12 cellular contexts compared by ENCODE assay signal in the genomic region with DNA sequence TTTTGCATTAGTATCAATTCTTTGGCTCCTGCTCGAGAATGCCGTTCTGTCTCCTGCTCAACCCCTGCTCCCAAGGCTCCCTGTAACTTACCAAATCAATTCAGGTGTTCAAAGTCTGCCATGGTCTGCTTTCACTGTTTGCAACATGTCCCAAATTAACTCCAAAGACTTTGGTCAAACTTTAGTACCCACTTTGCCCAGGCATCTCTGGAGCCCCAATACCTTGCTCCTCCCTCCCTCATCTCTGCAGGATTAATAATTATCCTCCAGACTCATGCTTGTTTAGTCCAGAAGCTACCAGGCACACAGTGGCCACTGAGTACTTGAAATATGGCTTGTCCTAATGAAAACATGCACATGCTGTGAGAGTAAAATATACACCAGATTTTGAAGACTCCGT. TPM values are rescaled to one million over a fixed set of nuclear protein-coding genes. Genes with fewer than 3 reads are reported as not detected.
A peak's percentile ranks its signal among the peaks of the same experiment; 100 is the strongest.
DNase-seq lines count a peak whose midpoint lies in the region; ATAC-seq and TF ChIP-seq lines count a peak whose summit lies in the region.
"Had no signal": no experiment of that assay in that cellular context is flagged by ENCODE, and none has a peak within 500 bp of the region (broad histone marks: within the 10 kb centered on the region; RNA-seq: fewer than 3 reads in every experiment).

No MANE protein-coding gene starts in this region.

- no peak for ATAC-seq in right cardiac atrium

- WGBS in esophagus muscularis mucosa = 96% methylated on average over 3 of the region's 3 CpGs
- WGBS in liver = 40% methylated on average over 3 of the region's 3 CpGs
- 80 to 93% methylated on average over 3 of the region's 3 CpGs for WGBS in sigmoid colon, 2 donors
- 96% methylated on average over 3 of the region's 3 CpGs for WGBS in right cardiac atrium

- no TSS peak for BruUV-seq in Calu3 (replicated peaks; lab: Mats Ljungman, UMichigan)

- peak; percentile 38 to 64 for TF ChIP-seq RAD21 in liver (IDR thresholded peaks at IDR 0.05)

- H3K27me3 ChIP-seq in esophagus muscularis mucosa = no peaks in the 10 kb centered on the region
- no peaks in the 10 kb centered on the region for H3K27me3 ChIP-seq in liver (ENCODE audit: control insufficient read depth in 4 of 4, insufficient read depth in 4 of 4, low read length in 3 of 4)
- no peaks in the 10 kb centered on the region for H3K27me3 ChIP-seq in sigmoid colon
- no peaks in the 10 kb centered on the region for H3K27me3 ChIP-seq in right cardiac atrium (ENCODE audit: control insufficient read depth, insufficient read depth)
- H3K27me3 ChIP-seq: BLaER1 had no signal

- H3K4me1 Mint-ChIP-seq in Calu3 (ENCODE audit: low read depth, unreplicated experiment) (peaks cover 79% of the 10 kb centered on the region), nephron progenitor cell (no peaks in the 10 kb centered on the region)
- H3K4me1 Mint-ChIP-seq: H9 had no signal

- H3K27ac ChIP-seq in esophagus muscularis mucosa (replicated peaks in 1 of 4) = peak overlapping the region in 3 of 4 donors; percentile 5 to 67 (median 38)
- peak overlapping the region; percentile 54 to 55 for H3K27ac ChIP-seq in liver (ENCODE audit: low read depth in 1 of 2, low read length in 2 of 2)
- peak overlapping the region in 3 of 4 donors; percentile 1 to 62 (median 60) for H3K27ac ChIP-seq in sigmoid colon
- no peak overlapping the region for H3K27ac ChIP-seq in right cardiac atrium (ENCODE audit: low read length)
- H3K27ac ChIP-seq: BLaER1 had no signal

- H3K9me3 Mint-ChIP-seq in Calu3 (ENCODE audit: low read depth, unreplicated experiment) = no peaks in the 10 kb centered on the region
- no peaks in the 10 kb centered on the region for H3K9me3 Mint-ChIP-seq in nephron progenitor cell
- H3K9me3 Mint-ChIP-seq: H9 had no signal

- DNase-seq in Calu3 (no peak), esophagus muscularis mucosa (ENCODE audit: extremely low spot score) (no peak), sigmoid colon (no peak), right cardiac atrium (no peak), nephron progenitor cell (no peak)
- DNase-seq in activated naive CD4-positive, alpha-beta T cell (lab: John Stamatoyannopoulos, UW) = no peak
- DNase-seq: AML-193, DMS 273 treated with DMSO at 0.1 percent for 48 hours, GOT3, H9 had no signal

- H3K27ac Mint-ChIP-seq in Calu3 (ENCODE audit: unreplicated experiment) (peak overlapping the region; percentile 37), nephron progenitor cell (no peak overlapping the region)
- H3K27ac Mint-ChIP-seq: H9 had no signal

- TF ChIP-seq CTCF in Calu3 (IDR thresholded peaks at IDR 0.05; ENCODE audit: unreplicated experiment) (no peak), esophagus muscularis mucosa (IDR thresholded peaks at IDR 0.05) (no peak), liver (IDR thresholded peaks at IDR 0.05; ENCODE audit: low read depth, low read length, missing input control) (no peak), sigmoid colon (IDR thresholded peaks at IDR 0.05) (no peak), nephron progenitor cell (IDR thresholded peaks at IDR 0.05) (no peak)

- CTCF ChIA-PET in Calu3 (lab: Charles Lee) = interaction anchor here (0.8 kb wide), 1 partner anchor 446 kb away, joined by 3 read pairs; no protein-coding TSS in a partner anchor

- TF ChIP-seq POLR2A in esophagus muscularis mucosa (IDR thresholded peaks at IDR 0.05; ENCODE audit: low read depth) = no peak
- TF ChIP-seq POLR2A in sigmoid colon (IDR thresholded peaks at IDR 0.05) = no peak

- TF ChIP-seq EP300 in esophagus muscularis mucosa (IDR thresholded peaks at IDR 0.05) = no peak
- no peak for TF ChIP-seq EP300 in sigmoid colon (IDR thresholded peaks at IDR 0.05)

- H3K36me3 Mint-ChIP-seq in Calu3 (ENCODE audit: insufficient read depth, unreplicated experiment) = peaks cover 14% of the 10 kb centered on the region
- H3K36me3 Mint-ChIP-seq in nephron progenitor cell (ENCODE audit: low read depth) = peaks cover 47% of the 10 kb centered on the region

- H3K4me3 ChIP-seq in esophagus muscularis mucosa (no peak overlapping the region), liver (ENCODE audit: low read depth in 1 of 3, low read length in 3 of 3) (no peak overlapping the region), sigmoid colon (no peak overlapping the region), right cardiac atrium (ENCODE audit: low read length) (no peak overlapping the region)
- H3K4me3 ChIP-seq: BLaER1 had no signal

- H3K4me3 Mint-ChIP-seq in Calu3 (ENCODE audit: low read depth, unreplicated experiment) = no peak overlapping the region
- H3K4me3 Mint-ChIP-seq in nephron progenitor cell = no peak overlapping the region
- H3K4me3 Mint-ChIP-seq: H9 had no signal

- H3K36me3 ChIP-seq in esophagus muscularis mucosa (peaks cover 6 to 69% (median 38%) of the 10 kb centered on the region in 4 donors), liver (ENCODE audit: control insufficient read depth in 4 of 4, insufficient read depth in 3 of 4, low read depth in 1 of 4, low read length in 3 of 4) (peaks cover 0 to 8% (median 5%) of the 10 kb centered on the region in 4 donors), sigmoid colon (peaks cover 0 to 36% (median 5%) of the 10 kb centered on the region in 4 donors)

- H3K27me3 Mint-ChIP-seq in Calu3 (ENCODE audit: unreplicated experiment) (no peaks in the 10 kb centered on the region), nephron progenitor cell (ENCODE audit: low read depth, poor library complexity) (no peaks in the 10 kb centered on the region)

- peak overlapping the region in 1 of 2 donors; percentile 69 for H3K9ac ChIP-seq in liver (ENCODE audit: low read depth in 1 of 2, low read length in 2 of 2)
- H3K9ac ChIP-seq: BLaER1 had no signal

- intact Hi-C loops in Calu3 (cut with micrococcal nuclease; ENCODE audit: unreplicated experiment) = loop anchor here (5.0 kb wide), 1 partner anchor 213 kb away; no protein-coding TSS in a partner anchor
- intact Hi-C loops in esophagus muscularis mucosa (cut with DNase I) = loop anchor here (5.0 kb wide), 1 partner anchor 138 kb away; no protein-coding TSS in a partner anchor
- intact Hi-C loops in sigmoid colon (cut with DNase I) = loop anchor here (5.0 kb wide), 1 partner anchor 138 kb away; no protein-coding TSS in a partner anchor
- intact Hi-C loops in right cardiac atrium (cut with DNase I) = no loop called here

- H3K4me1 ChIP-seq in esophagus muscularis mucosa (peaks cover 0 to 53% (median 31%) of the 10 kb centered on the region in 4 donors), liver (ENCODE audit: control insufficient read depth in 4 of 4, insufficient read depth in 4 of 4, low read length in 3 of 4) (peaks cover 4 to 67% (median 56%) of the 10 kb centered on the region in 4 donors), sigmoid colon (peaks cover 0 to 48% (median 21%) of the 10 kb centered on the region in 4 donors), right cardiac atrium (ENCODE audit: control insufficient read depth, insufficient read depth, low read length) (no peaks in the 10 kb centered on the region)
- H3K4me1 ChIP-seq: BLaER1 had no signal

- H3K9me3 ChIP-seq in esophagus muscularis mucosa (no peaks in the 10 kb centered on the region), liver (ENCODE audit: control insufficient read depth in 4 of 4, low read length in 3 of 4) (no peaks in the 10 kb centered on the region), sigmoid colon (no peaks in the 10 kb centered on the region), right cardiac atrium (ENCODE audit: control insufficient read depth, low read length) (no peaks in the 10 kb centered on the region)
- H3K9me3 ChIP-seq: BLaER1 had no signal

TF ChIP-seq in liver, 16 proteins besides CTCF, POLR2A, EP300 and RAD21 (continues in another document):
- TF ChIP-seq YY1 (IDR thresholded peaks at IDR 0.05) (peak; percentile 59), REST (IDR thresholded peaks at IDR 0.05) (peak; percentile 60), HNF4G (IDR thresholded peaks at IDR 0.05) (peak; percentile 85), NR2F2 (IDR thresholded peaks at IDR 0.05) (no peak), MAX (IDR thresholded peaks at IDR 0.05) (peak; percentile 72)
- TF ChIP-seq, protein P1, sequence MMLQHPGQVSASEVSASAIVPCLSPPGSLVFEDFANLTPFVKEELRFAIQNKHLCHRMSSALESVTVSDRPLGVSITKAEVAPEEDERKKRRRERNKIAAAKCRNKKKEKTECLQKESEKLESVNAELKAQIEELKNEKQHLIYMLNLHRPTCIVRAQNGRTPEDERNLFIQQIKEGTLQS (IDR thresholded peaks at IDR 0.05) = peak; percentile 18

RNA-seq across cellular contexts. Expression of gene GCLC, which starts 30.2 kb away (rescaled TPM):
- total RNA-seq in Calu3 (2022) = 45.7 and 45.9 TPM in 2 replicates
- 10 to 100 TPM; 57.7 to 70.8 (median 64.6) TPM for total RNA-seq in esophagus muscularis mucosa
- total RNA-seq in liver = 100 to 1,000 TPM; 115 to 135 TPM
- 10 to 100 TPM; 28.6 to 44.5 TPM for polyA plus RNA-seq in liver
- 10 to 100 TPM; 53.7 to 60.3 (median 57.4) TPM for total RNA-seq in sigmoid colon
- 10 to 100 TPM; 16.2 to 25.9 (median 22.8) TPM for polyA plus RNA-seq in sigmoid colon
- 10 to 100 TPM; 20.1 to 29.9 (median 23.8) TPM for total RNA-seq in right cardiac atrium
- 9.8 TPM for polyA plus RNA-seq in right cardiac atrium

Comparison
In these comparisons a context has a peak if more than half of its experiments do, and no peak if none do; other contexts are left out.
1. intact Hi-C loops: an anchor here in Calu3 (5.0 kb wide), esophagus muscularis mucosa (5.0 kb wide) and sigmoid colon (5.0 kb wide); none called in right cardiac atrium.